In genomic region chr7:149497467-149498261, GRCh38 we compare ENCODE assay signal across 8 cellular contexts. TPM values are rescaled to one million over a fixed set of nuclear protein-coding genes. Genes with fewer than 3 reads are reported as not detected.
DNase-seq lines count a peak whose midpoint lies in the region; ATAC-seq and TF ChIP-seq lines count a peak whose summit lies in the region.

ZNF746 (minus strand) TSS chr7:149497809; CDS start chr7:149497536, 273 bp downstream.

- no peaks in the 10 kb centered on the region for H3K9me3 Mint-ChIP-seq in activated naive CD4-positive, alpha-beta T cell treated with anti-CD3 and anti-CD28 coated beads for 36 hours

- peak; percentile 11 to 74 for TF ChIP-seq CTCF in suprapubic skin (IDR thresholded peaks at IDR 0.05)

- peak within 1 kb of the TSS; percentile 93 for H3K4me3 Mint-ChIP-seq in activated naive CD4-positive, alpha-beta T cell treated with anti-CD3 and anti-CD28 coated beads for 36 hours

- peaks cover 24% of the 10 kb centered on the region for H3K4me1 Mint-ChIP-seq in activated naive CD4-positive, alpha-beta T cell treated with anti-CD3 and anti-CD28 coated beads for 36 hours (ENCODE audit: low read depth)

- whole genome bisulfite sequencing in suprapubic skin = 0% methylated on average over 18 of the region's 109 CpGs

- peaks cover 2% of the 10 kb centered on the region for H3K27me3 Mint-ChIP-seq in activated naive CD4-positive, alpha-beta T cell treated with anti-CD3 and anti-CD28 coated beads for 36 hours (ENCODE audit: low read depth)

- intact Hi-C loops in activated naive CD4-positive, alpha-beta T cell treated with anti-CD3 and anti-CD28 coated beads for 36 hours (cut with micrococcal nuclease) = loop anchor here (1.0 to 5.0 kb wide), 11 partner anchors 37 to 371 kb away; partner anchors contain the start of genes ZNF212, ZNF398, ZNF425 and ZNF783

- H3K27ac ChIP-seq in KOPT-K1 (ENCODE audit: low read depth, low read length, poor library complexity, severe bottlenecking) (peak within 1 kb of the TSS; percentile 60), suprapubic skin (peak within 1 kb of the TSS; percentile 74)

- CTCF ChIA-PET in activated naive CD4-positive, alpha-beta T cell treated with anti-CD3 and anti-CD28 coated beads for 36 hours (lab: Charles Lee) = no interaction called here

- H3K4me1 ChIP-seq in suprapubic skin = peaks cover 23% of the 10 kb centered on the region

- peak in 1 of 2 donors; percentile 72 for TF ChIP-seq POLR2A in suprapubic skin (IDR thresholded peaks at IDR 0.05)

- no peaks in the 10 kb centered on the region for H3K9me3 ChIP-seq in KOPT-K1 (ENCODE audit: insufficient read depth, low read length, poor library complexity, severe bottlenecking)
- no peaks in the 10 kb centered on the region for H3K9me3 ChIP-seq in suprapubic skin

- peak; percentile 94 for ATAC-seq in GM21737 (IDR thresholded peaks at IDR 0.05; ENCODE audit: unreplicated experiment)

- DNase-seq in G401 (ENCODE audit: low spot score) (peak; percentile 76), SK-N-DZ (ENCODE audit: low spot score) (peak; percentile 74), globus pallidus (ENCODE audit: low spot score) (peak; percentile 71), occipital lobe (lab: John Stamatoyannopoulos, UW) (peak; percentile 79), suprapubic skin (ENCODE audit: low spot score in 2 of 2) (peak in 1 of 2 donors; percentile 80)
- peak; percentile 84 for DNase-seq in activated naive CD4-positive, alpha-beta T cell treated with anti-CD3 and anti-CD28 coated beads for 36 hours

- peak within 1 kb of the TSS; percentile 90 for H3K27ac Mint-ChIP-seq in activated naive CD4-positive, alpha-beta T cell treated with anti-CD3 and anti-CD28 coated beads for 36 hours

- TF ChIP-seq EP300 in suprapubic skin (IDR thresholded peaks at IDR 0.05) = no peak

- peaks cover 33% of the 10 kb centered on the region for H3K36me3 ChIP-seq in KOPT-K1 (ENCODE audit: insufficient read depth, low read length)
- peaks cover 15% of the 10 kb centered on the region for H3K36me3 ChIP-seq in suprapubic skin

- peak within 1 kb of the TSS; percentile 54 for H3K4me3 ChIP-seq in suprapubic skin

- in situ Hi-C loops in G401 (cut with HindIII; ENCODE audit: low sequenced_read_pairs) = no loop called here

- H3K36me3 Mint-ChIP-seq in activated naive CD4-positive, alpha-beta T cell treated with anti-CD3 and anti-CD28 coated beads for 36 hours (ENCODE audit: low read depth) = peaks cover 4% of the 10 kb centered on the region

- H3K27me3 ChIP-seq in suprapubic skin = no peaks in the 10 kb centered on the region

RNA-seq across cellular contexts. Expression of gene ZNF746, which starts in this region (rescaled TPM):
- total RNA-seq in G401 (2014; rRNA removed; shearing (Covaris generic)) = 24.2 and 30.4 TPM in 2 replicates
- polyA plus RNA-seq in SK-N-DZ (2014; cell fraction: cytosol; rRNA removed) = 12.2 and 14.6 TPM in 2 replicates
- 11.0 and 18.3 TPM in 2 replicates for polyA plus RNA-seq in SK-N-DZ (2014; cell fraction: nucleus; rRNA removed)
- 10 to 100 TPM; 11.8 to 12.0 TPM for total RNA-seq in activated naive CD4-positive, alpha-beta T cell treated with anti-CD3 and anti-CD28 coated beads for 36 hours
- total RNA-seq in occipital lobe (27.3 TPM), suprapubic skin (10 to 100 TPM; 18.1 to 28.1 (median 22.0) TPM)
